ENCODE assay signal across 19 cellular contexts in the genomic region with DNA sequence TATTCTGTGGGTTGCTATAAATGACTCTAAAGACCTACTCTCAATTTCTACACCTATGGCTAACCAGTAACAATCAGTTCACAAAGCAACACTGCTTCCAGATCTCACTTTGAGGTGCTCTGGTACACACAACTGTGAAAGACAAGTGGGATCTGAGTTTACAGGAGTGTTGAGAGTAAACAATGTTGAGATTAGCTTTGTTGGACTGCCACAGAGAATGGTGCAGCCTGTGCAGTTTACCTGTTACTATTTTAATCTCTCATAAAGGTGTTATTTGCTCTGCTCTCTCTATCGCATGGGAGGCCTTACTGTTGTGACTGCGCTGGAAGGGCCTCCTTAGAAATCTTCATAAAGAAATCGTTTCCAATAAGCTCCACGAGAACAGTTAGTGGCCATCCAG.
DNase-seq lines count a peak whose midpoint lies in the region; FAIRE-seq and TF ChIP-seq lines count a peak whose summit lies in the region.
"Had no signal": no experiment of that assay in that cellular context is flagged by ENCODE, and none has a peak within 500 bp of the region (broad histone marks: within the 10 kb centered on the region; RNA-seq: fewer than 3 reads in every experiment).

No MANE protein-coding gene starts in this region.

- H3K4me3 ChIP-seq in OCI-LY1 (ENCODE audit: low read depth, low read length, poor library complexity, severe bottlenecking), result no peak overlapping the region
- no peak overlapping the region for H3K4me3 ChIP-seq in stomach
- H3K4me3 ChIP-seq in foreskin fibroblast (ENCODE audit: low read depth in 1 of 2, low read length in 2 of 2), result no peak overlapping the region
- H3K4me3 ChIP-seq: K562 had no signal

- H3K27me3 ChIP-seq in OCI-LY1 (ENCODE audit: insufficient read depth, low read length) (no peaks in the 10 kb centered on the region), stomach (no peaks in the 10 kb centered on the region)

- peak overlapping the region; percentile 1; the same call in 1 of the 2 replicates for H3K4me2 ChIP-seq in OCI-LY1 (ENCODE audit: low read length)

- TF ChIP-seq POLR2A in stomach (IDR thresholded peaks at IDR 0.05) (no peak), H54 (IDR thresholded peaks at IDR 0.05; ENCODE audit: low read depth, low read length) (no peak)

- TF ChIP-seq EP300 in stomach (IDR thresholded peaks at IDR 0.05), result no peak

- no peaks in the 10 kb centered on the region; the same call in 1 of the 2 replicates for H3K36me3 ChIP-seq in OCI-LY1 (ENCODE audit: insufficient read depth, low read length)
- no peaks in the 10 kb centered on the region for H3K36me3 ChIP-seq in stomach

- H3K9ac ChIP-seq in OCI-LY1 (ENCODE audit: low read length), result peak overlapping the region; percentile 8; the same call in 1 of the 2 replicates

- FAIRE-seq in H54 (lab: Jason Lieb, UNC), result no peak
- FAIRE-seq: A204.1, HepG2, K562 had no signal

- 28 to 72% (median 60%) methylated on average over 4 of the region's 4 CpGs for WGBS in stomach, 5 donors

- H3F3A ChIP-seq in OCI-LY1 (ENCODE audit: insufficient read depth, low read length), result no peaks in the 10 kb centered on the region

- H2AFZ ChIP-seq in OCI-LY1 (ENCODE audit: low read length), result no peak overlapping the region

- H3K9me2 ChIP-seq in OCI-LY1 (ENCODE audit: low read depth, low read length), result no peaks in the 10 kb centered on the region

- intact Hi-C loops in stomach (cut with DNase I; ENCODE audit: low total_unique reads), result no loop called here

- peak; percentile 80 for DNase-seq in NCI-H510A treated with DMSO at 0.1 percent for 48 hours (lab: John Stamatoyannopoulos, UW)
- DNase-seq in NCI-H510A (lab: John Stamatoyannopoulos, UW), result no peak
- DNase-seq in NCI-H2029 treated with DMSO at 0.1 percent for 48 hours (lab: John Stamatoyannopoulos, UW), result peak; percentile 67
- DNase-seq in stomach, result peak; percentile 28
- no peak for DNase-seq in activated gamma-delta T cell (lab: John Stamatoyannopoulos, UW)
- DNase-seq in foreskin fibroblast, result no peak
- no peak for DNase-seq in H54 (ENCODE audit: insufficient read length, low spot score)
- DNase-seq: DMS79 treated with DMSO at 0.1 percent for 48 hours, H7, MM.1S, NCI-H1048, NCI-H1694, NCI-H524, PC-3, Right ventricle myocardium superior had no signal

- no peaks in the 10 kb centered on the region for H3K79me2 ChIP-seq in OCI-LY1 (ENCODE audit: insufficient read depth, low read length)

- no peaks in the 10 kb centered on the region for H3K9me3 ChIP-seq in OCI-LY1 (ENCODE audit: low read length)
- no peaks in the 10 kb centered on the region for H3K9me3 ChIP-seq in stomach

- peaks cover 72% of the 10 kb centered on the region for H3K4me1 ChIP-seq in OCI-LY1 (ENCODE audit: insufficient read depth, low read length, severe bottlenecking)
- peaks cover 0 to 14% (median 10%) of the 10 kb centered on the region in 4 donors for H3K4me1 ChIP-seq in stomach

- H3K27ac ChIP-seq in OCI-LY1 (ENCODE audit: low read depth, low read length, poor library complexity, severe bottlenecking), result peak overlapping the region; percentile 67
- H3K27ac ChIP-seq in stomach, result peak overlapping the region in 2 of 5 donors; percentile 38 to 46

- TF ChIP-seq CTCF in OCI-LY1 (IDR thresholded peaks at IDR 0.05; ENCODE audit: low read length) (no peak), stomach (IDR thresholded peaks at IDR 0.05) (no peak), foreskin fibroblast (IDR thresholded peaks at IDR 0.05; ENCODE audit: low read depth, low read length) (no peak)

- no peaks in the 10 kb centered on the region for H4K20me1 ChIP-seq in OCI-LY1 (ENCODE audit: insufficient read depth, low read length)

Comparison
In these comparisons a context has a peak if more than half of its experiments do, and no peak if none do; other contexts are left out.
1. DNase-seq: peak in NCI-H510A treated with DMSO at 0.1 percent for 48 hours (single experiment), NCI-H2029 treated with DMSO at 0.1 percent for 48 hours (single experiment) and stomach (single experiment); none in NCI-H510A (single experiment), activated gamma-delta T cell (single experiment), foreskin fibroblast (0 of 2) and H54 (single experiment).